2 cellular contexts compared by ENCODE assay signal in the genomic region with DNA sequence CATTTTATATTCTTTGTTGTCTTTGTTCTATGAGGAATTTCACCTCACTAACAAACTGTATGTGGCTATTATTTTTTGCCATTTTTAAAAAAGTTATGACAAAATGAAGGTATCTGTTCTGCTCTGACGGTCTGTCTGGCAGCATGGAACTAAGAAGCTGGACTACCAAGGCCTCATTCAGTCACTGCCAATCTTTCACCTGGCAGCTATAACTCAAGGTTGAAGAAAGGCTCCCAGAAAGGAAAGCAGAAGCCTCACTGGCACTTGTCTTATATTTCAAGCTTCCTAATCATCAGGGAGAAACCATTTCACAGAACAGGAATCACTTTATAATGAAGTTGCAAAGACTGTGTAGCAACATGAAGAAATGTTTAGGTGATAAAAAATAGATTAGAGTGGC.
A peak's percentile ranks its signal among the peaks of the same experiment; 100 is the strongest.
TF ChIP-seq lines count a peak whose summit lies in the region.

No MANE protein-coding gene starts in this region.

TF ChIP-seq in HEK293, 187 proteins besides CTCF, POLR2A, EP300 and RAD21:
- TF ChIP-seq, protein P1, sequence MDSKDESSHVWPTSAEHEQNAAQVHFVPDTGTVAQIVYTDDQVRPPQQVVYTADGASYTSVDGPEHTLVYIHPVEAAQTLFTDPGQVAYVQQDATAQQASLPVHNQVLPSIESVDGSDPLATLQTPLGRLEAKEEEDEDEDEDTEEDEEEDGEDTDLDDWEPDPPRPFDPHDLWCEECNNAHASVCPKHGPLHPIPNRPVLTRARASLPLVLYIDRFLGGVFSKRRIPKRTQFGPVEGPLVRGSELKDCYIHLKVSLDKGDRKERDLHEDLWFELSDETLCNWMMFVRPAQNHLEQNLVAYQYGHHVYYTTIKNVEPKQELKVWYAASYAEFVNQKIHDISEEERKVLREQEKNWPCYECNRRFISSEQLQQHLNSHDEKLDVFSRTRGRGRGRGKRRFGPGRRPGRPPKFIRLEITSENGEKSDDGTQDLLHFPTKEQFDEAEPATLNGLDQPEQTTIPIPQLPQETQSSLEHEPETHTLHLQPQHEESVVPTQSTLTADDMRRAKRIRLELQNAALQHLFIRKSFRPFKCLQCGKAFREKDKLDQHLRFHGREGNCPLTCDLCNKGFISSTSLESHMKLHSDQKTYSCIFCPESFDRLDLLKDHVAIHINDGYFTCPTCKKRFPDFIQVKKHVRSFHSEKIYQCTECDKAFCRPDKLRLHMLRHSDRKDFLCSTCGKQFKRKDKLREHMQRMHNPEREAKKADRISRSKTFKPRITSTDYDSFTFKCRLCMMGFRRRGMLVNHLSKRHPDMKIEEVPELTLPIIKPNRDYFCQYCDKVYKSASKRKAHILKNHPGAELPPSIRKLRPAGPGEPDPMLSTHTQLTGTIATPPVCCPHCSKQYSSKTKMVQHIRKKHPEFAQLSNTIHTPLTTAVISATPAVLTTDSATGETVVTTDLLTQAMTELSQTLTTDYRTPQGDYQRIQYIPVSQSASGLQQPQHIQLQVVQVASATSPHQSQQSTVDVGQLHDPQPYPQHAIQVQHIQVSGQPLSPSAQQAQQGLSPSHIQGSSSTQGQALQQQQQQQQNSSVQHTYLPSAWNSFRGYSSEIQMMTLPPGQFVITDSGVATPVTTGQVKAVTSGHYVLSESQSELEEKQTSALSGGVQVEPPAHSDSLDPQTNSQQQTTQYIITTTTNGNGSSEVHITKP (tag by site-specific recombination; IDR thresholded peaks at IDR 0.05): peak; percentile 52; the same call in 1 of the 2 replicates
- TF ChIP-seq ZNF248 (tag by site-specific recombination; IDR thresholded peaks at IDR 0.05) (no peak), ZNF596 (tag by site-specific recombination; IDR thresholded peaks at IDR 0.05) (no peak)

TF ChIP-seq in K562, 482 proteins besides CTCF, POLR2A, EP300 and RAD21:
- TF ChIP-seq DACH1 (IDR thresholded peaks at IDR 0.05; ENCODE audit: partially characterized antibody) (no peak), ZFPM2 (CRISPR knock-in tag; IDR thresholded peaks at IDR 0.05) (no peak), SOX6 (IDR thresholded peaks at IDR 0.05) (no peak), MEF2D (tag; conservative IDR thresholded peaks at IDR 0.05; ENCODE audit: low read depth) (no peak), COPS2 (conservative IDR thresholded peaks at IDR 0.05) (no peak)
- TF ChIP-seq, protein P2, sequence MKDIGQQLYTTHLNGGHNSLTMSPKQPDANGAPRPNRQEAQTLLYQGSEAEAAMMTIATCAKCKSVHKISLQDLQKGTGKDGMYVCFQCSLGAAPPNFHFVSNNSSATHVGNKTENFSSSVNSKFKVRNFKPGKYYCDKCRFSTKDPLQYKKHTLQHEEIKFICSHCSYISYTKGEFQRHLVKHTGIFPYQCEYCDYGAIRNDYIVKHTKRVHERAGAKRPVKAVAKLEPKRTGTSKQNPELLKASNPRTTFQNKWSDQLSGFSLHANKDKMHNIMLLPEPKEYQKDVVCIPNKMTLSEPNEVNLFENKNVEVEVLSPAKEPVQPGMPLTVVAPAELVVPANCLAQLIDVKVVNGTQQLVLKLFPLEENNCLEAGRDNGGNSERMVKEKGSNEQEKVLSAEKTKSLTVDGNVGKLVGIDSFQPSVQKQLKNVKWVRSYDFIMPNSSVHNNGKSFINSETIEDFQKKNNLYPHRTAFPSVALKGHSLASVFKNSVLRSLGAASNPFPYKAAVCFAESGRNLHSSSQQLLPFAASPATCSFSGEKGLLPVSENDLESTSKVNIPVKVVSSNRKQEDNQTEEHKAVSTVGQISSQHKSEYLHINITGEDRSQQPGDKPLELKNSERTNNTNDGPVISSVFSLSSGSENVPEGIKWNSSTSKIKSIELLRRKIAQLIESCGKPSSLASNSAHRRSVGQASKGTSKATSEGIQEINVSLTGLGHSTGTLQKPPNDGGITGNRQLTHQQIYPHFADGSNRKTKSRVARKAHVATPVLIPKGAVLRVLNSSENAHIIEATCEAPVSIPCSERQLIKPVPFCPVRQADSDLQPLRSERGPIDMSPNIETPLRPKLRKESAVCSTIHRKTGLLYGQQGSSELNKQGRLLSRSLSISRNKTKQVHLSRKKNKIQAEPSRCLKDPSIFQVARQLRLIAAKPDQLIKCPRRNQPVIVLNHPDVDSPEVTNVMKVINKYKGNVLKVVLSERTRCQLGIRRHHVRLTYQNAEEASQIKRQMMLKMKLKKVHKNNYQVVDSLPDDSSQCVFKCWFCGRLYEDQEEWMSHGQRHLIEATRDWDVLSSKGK (CRISPR knock-in tag; IDR thresholded peaks at IDR 0.05): no peak
